1 cellular context compared by ENCODE assay signal in the genomic region with DNA sequence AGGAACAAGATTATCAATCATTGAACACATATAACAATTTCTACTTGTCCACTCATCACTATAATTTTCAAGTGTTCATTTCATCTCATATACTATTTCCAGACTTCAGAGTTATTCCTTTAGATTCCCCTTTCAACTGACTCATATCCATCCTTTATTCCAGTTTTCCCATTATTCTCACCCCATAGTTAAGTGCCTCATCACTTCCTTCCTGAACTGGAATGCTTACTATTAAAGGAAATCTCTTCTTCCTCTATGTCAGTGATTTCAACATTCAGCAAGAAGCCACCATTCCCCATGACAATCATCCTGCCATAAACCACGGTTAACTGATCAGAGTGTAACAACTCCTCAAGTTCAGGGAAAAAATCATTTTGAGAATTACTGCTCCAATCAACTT.
TF ChIP-seq lines count a peak whose summit lies in the region.

No MANE protein-coding gene starts in this region.

TF ChIP-seq in SK-N-SH treated with all-trans-retinoic acid at 6 μM for 48 hours, 23 proteins besides CTCF, POLR2A, EP300 and RAD21 (continued from another document):
- no peak for TF ChIP-seq PATZ1 (CRISPR knock-in tag; IDR thresholded peaks at IDR 0.05; ENCODE audit: borderline replicate concordance)
- no peak for TF ChIP-seq ZNF565 (CRISPR knock-in tag; conservative IDR thresholded peaks at IDR 0.05; ENCODE audit: low read depth)
- no peak for TF ChIP-seq CSRNP3 (CRISPR knock-in tag; IDR thresholded peaks at IDR 0.05)
- TF ChIP-seq SNAI2 (CRISPR knock-in tag; IDR thresholded peaks at IDR 0.05) = no peak
- no peak for TF ChIP-seq TSHZ2 (CRISPR knock-in tag; IDR thresholded peaks at IDR 0.05)
- no peak for TF ChIP-seq ZFP30 (CRISPR knock-in tag; IDR thresholded peaks at IDR 0.05)
